ENCODE assay signal across 24 cellular contexts in genomic region chr12:26396402-26396801, GRCh38.
DNase-seq lines count a peak whose midpoint lies in the region; ATAC-seq and TF ChIP-seq lines count a peak whose summit lies in the region.
"Had no signal": no experiment of that assay in that cellular context is flagged by ENCODE, and none has a peak within 500 bp of the region (broad histone marks: within the 10 kb centered on the region; RNA-seq: fewer than 3 reads in every experiment).

No MANE protein-coding gene starts in this region.

- H3K27me3 ChIP-seq in trophoblast cell (ENCODE audit: insufficient read depth, low read length) (no peaks in the 10 kb centered on the region), upper lobe of left lung (no peaks in the 10 kb centered on the region)
- H3K27me3 ChIP-seq: ovary, right lobe of liver had no signal

- H2BK12ac ChIP-seq in trophoblast cell (ENCODE audit: low read length) = peak overlapping the region; percentile 5

- no peak overlapping the region for H2AFZ ChIP-seq in trophoblast cell (ENCODE audit: insufficient read depth, low read length, poor library complexity)

- H4K12ac ChIP-seq in trophoblast cell (ENCODE audit: low read depth, low read length) = no peak overlapping the region

- H2BK5ac ChIP-seq in trophoblast cell (ENCODE audit: low read depth, low read length, poor library complexity) = no peak overlapping the region

- H3K14ac ChIP-seq in trophoblast cell (ENCODE audit: low read length) = no peak overlapping the region

- H3K4me1 ChIP-seq in trophoblast cell (ENCODE audit: control insufficient read depth in 1 of 2, insufficient read depth in 2 of 2, low read length in 2 of 2) (no peaks in the 10 kb centered on the region), upper lobe of left lung (no peaks in the 10 kb centered on the region)
- H3K4me1 ChIP-seq: right lobe of liver had no signal

- H3K27ac ChIP-seq in trophoblast cell (ENCODE audit: low read depth, low read length) (no peak overlapping the region), upper lobe of left lung (no peak overlapping the region)
- H3K27ac ChIP-seq: HL-60, ovary, right lobe of liver had no signal

- no peak overlapping the region for H2BK120ac ChIP-seq in trophoblast cell (ENCODE audit: insufficient read depth, low read length, poor library complexity)

- no peak for TF ChIP-seq POLR2A in upper lobe of left lung (IDR thresholded peaks at IDR 0.05)

- H3K18ac ChIP-seq in trophoblast cell (ENCODE audit: low read length) = no peak overlapping the region

- TF ChIP-seq EP300 in upper lobe of left lung (IDR thresholded peaks at IDR 0.05) = no peak

- no peak overlapping the region for H2AK5ac ChIP-seq in trophoblast cell (ENCODE audit: low read length)

- ATAC-seq in GM18858 (IDR thresholded peaks at IDR 0.05; ENCODE audit: unreplicated experiment) (peak; percentile 67), HG02852 (IDR thresholded peaks at IDR 0.05; ENCODE audit: unreplicated experiment) (peak; percentile 95), upper lobe of left lung (ENCODE audit: low FRiP score in 2 of 2) (no peak)
- ATAC-seq: activated CD8-positive, alpha-beta T cell treated with anti-CD3 and anti-CD28 coated beads for 36 hours; right lobe of liver had no signal

- no peaks in the 10 kb centered on the region for H3K79me2 ChIP-seq in trophoblast cell (ENCODE audit: control insufficient read depth, insufficient read depth, low read length, poor library complexity)

- WGBS in trophoblast cell (ENCODE audit: extremely low coverage, insufficient coverage, insufficient read length) = no CpG with 5 or more reads among the region's 3 CpGs
- WGBS in upper lobe of left lung, 2 donors = 78 to 92% methylated on average over 3 of the region's 3 CpGs

- H3K4ac ChIP-seq in trophoblast cell (ENCODE audit: low read depth, low read length) = no peak overlapping the region

- no peaks in the 10 kb centered on the region for H3K79me1 ChIP-seq in trophoblast cell (ENCODE audit: low read length)

- H3K4me3 ChIP-seq in trophoblast cell (ENCODE audit: low read depth, low read length) (no peak overlapping the region), upper lobe of left lung (no peak overlapping the region)
- H3K4me3 ChIP-seq: ovary, right lobe of liver had no signal

- no peaks in the 10 kb centered on the region for H3K36me3 ChIP-seq in trophoblast cell (ENCODE audit: control insufficient read depth in 1 of 2, insufficient read depth in 2 of 2, low read length in 2 of 2)
- peaks cover 0 to 8% (median 0%) of the 10 kb centered on the region in 4 donors for H3K36me3 ChIP-seq in upper lobe of left lung
- H3K36me3 ChIP-seq: ovary had no signal

- peak; percentile 41 for DNase-seq in GM20000 (ENCODE audit: low spot score)
- DNase-seq in trophoblast cell = no peak
- no peak for DNase-seq in COLO668 (lab: John Stamatoyannopoulos, UW; ENCODE audit: unreplicated experiment)
- DNase-seq in NCI-H146 treated with DMSO at 0.1 percent for 48 hours (lab: John Stamatoyannopoulos, UW; ENCODE audit: unreplicated experiment) = no peak
- no peak for DNase-seq in upper lobe of left lung
- DNase-seq: activated B cell treated with CpG ODN at 0.5 μM for 24 hours; activated CD8-positive, alpha-beta T cell treated with anti-CD3 and anti-CD28 coated beads for 36 hours; activated naive CD4-positive, alpha-beta T cell treated with anti-CD3 and anti-CD28 coated beads, Interleukin-2, amount 50 U/mL, for 16 hours; activated T-cell treated with anti-CD3 and anti-CD28 coated beads, Interleukin-2, amount 50 U/mL, for 24 hours; CD4-positive, alpha-beta memory T cell; DND-41; effector memory CD4-positive, alpha-beta T cell; IMR-90; MM.1S; naive B cell; NCI-H1694 treated with DMSO at 0.1 percent for 48 hours; NCI-H226; ovary; right lobe of liver; stimulated activated CD4-positive, alpha-beta T cell treated with anti-CD3 and anti-CD28 coated beads, Interleukin-15, amount 100 ng/mL, for 24 hours; T-helper 9 cell had no signal

- H4K91ac ChIP-seq in trophoblast cell (ENCODE audit: low read depth, low read length) = no peak overlapping the region

- no peak overlapping the region for H4K8ac ChIP-seq in trophoblast cell (ENCODE audit: low read depth, low read length)

- TF ChIP-seq CTCF in GM20000 (IDR thresholded peaks at IDR 0.05; ENCODE audit: extremely low read depth, missing control alignments) (no peak), upper lobe of left lung (IDR thresholded peaks at IDR 0.05) (no peak)

- H3K23ac ChIP-seq in trophoblast cell (ENCODE audit: low read length) = no peak overlapping the region

- H3K9me3 ChIP-seq in trophoblast cell (ENCODE audit: insufficient read depth, low read depth, low read length) (no peaks in the 10 kb centered on the region), upper lobe of left lung (no peaks in the 10 kb centered on the region)
- H3K9me3 ChIP-seq: ovary, right lobe of liver had no signal

- H3K4me2 ChIP-seq in trophoblast cell (ENCODE audit: low read length) = no peak overlapping the region

- no peak overlapping the region for H3K9ac ChIP-seq in trophoblast cell (ENCODE audit: low read length)

Comparison
In these comparisons a context has a peak if more than half of its experiments do, and no peak if none do; other contexts are left out.
1. ATAC-seq: peak in GM18858 (single experiment) and HG02852 (single experiment); none in upper lobe of left lung (0 of 2).